ENCODE assay signal across 1 cellular context in the genomic region with DNA sequence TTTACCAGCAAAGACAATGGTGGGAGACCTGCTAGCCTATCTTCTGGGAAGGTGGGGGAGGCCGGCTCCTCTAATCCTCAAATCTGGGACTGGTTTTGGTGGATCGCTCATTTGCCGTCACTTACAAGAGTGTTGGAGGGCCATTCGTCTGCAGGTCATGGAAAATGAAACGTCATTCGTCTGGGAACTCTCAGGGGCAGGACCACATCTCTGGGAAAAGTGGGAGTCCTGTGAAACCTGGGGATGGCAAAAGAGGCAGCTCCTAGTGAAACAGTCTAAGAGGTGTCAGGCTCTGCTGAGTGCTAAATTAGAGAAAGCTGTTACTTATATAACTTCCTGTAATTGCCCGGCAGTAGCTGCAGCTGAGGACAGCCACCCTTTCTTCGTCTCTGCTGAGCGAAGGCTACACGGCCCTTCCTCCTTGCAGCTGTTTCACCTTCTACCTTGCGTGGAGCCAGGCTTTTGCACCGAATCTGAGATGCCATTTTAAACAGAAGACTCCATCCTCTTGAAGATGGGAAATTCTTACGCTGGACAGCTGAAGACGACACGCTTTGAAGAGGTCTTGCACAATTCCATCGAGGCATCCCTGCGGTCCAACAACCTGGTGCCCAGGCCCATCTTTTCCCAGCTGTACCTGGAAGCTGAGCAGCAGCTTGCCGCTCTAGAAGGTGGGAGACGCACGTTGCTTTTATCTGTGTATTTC.
TF ChIP-seq lines count a peak whose summit lies in the region.

No MANE protein-coding gene starts in this region.

TF ChIP-seq in HepG2, 621 proteins besides CTCF, POLR2A, EP300 and RAD21 (continued from another document):
- TF ChIP-seq HCFC1 (IDR thresholded peaks at IDR 0.05; ENCODE audit: low read depth, low read length) (no peak), ETS1 (CRISPR knock-in tag; IDR thresholded peaks at IDR 0.05) (no peak), MAZ (IDR thresholded peaks at IDR 0.05; ENCODE audit: borderline replicate concordance, low read depth, low read length) (no peak), MAZ (CRISPR knock-in tag; IDR thresholded peaks at IDR 0.05; ENCODE audit: low read depth) (no peak), AGO2 (optimal IDR thresholded peaks at IDR 0.05; ENCODE audit: low read depth, low read length) (peak; percentile 21), CEBPB (IDR thresholded peaks at IDR 0.05; ENCODE audit: borderline replicate concordance, low read depth, low read length) (peak; percentile 36; the same call in 1 of the 2 replicates), ZBTB38 (CRISPR knock-in tag; IDR thresholded peaks at IDR 0.05) (0 out of 2 replicates have a peak, but pooled peaks have one; percentile 38), RBM22 (optimal IDR thresholded peaks at IDR 0.05; ENCODE audit: low read length) (peak; percentile 56), ZFX (CRISPR knock-in tag; IDR thresholded peaks at IDR 0.05; ENCODE audit: low read depth) (no peak), POLR2G (IDR thresholded peaks at IDR 0.05; ENCODE audit: low read depth, low read length) (0 out of 2 replicates have a peak, but pooled peaks have one; percentile 27), CEBPG (CRISPR knock-in tag; IDR thresholded peaks at IDR 0.05) (0 out of 2 replicates have a peak, but pooled peaks have one; percentile 3)
- TF ChIP-seq, protein P1, sequence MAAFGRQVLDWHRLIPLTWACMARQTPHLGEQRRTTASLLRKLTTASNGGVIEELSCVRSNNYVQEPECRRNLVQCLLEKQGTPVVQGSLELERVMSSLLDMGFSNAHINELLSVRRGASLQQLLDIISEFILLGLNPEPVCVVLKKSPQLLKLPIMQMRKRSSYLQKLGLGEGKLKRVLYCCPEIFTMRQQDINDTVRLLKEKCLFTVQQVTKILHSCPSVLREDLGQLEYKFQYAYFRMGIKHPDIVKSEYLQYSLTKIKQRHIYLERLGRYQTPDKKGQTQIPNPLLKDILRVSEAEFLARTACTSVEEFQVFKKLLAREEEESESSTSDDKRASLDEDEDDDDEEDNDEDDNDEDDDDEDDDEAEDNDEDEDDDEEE (CRISPR knock-in tag; IDR thresholded peaks at IDR 0.05) = 0 out of 2 replicates have a peak, but pooled peaks have one; percentile 29
TF ChIP-seq in HepG2: peak in this region for 7.
